Comparison of ENCODE assay signal across 1 cellular context in the genomic region with DNA sequence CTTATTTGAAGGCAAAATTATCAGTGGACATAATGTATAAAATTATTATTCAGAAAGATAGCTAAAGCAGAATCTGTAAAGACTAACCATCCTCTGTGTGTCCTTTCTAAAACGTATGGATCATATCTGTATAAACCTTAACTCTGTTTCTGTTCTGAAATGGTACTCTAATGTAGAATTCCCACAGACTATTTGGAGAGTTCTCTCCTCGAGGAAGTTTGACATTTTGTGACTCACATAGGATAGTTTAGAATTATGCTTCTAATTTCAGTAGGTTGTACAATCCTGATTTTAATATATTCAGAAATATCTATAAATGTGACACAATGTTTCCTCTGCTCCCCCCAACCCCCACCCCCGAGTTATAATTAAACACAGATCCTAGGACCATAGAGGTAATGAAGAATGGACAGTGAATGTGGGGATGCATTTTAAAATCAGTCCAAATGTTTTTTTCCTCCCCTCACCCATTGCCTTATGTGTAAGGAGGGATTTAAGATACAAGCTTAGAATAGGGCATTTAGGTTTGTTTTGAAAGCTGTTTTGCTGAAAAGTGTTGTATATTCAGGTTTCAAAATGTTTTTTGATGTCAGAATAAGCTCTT.
TF ChIP-seq lines count a peak whose summit lies in the region.

No MANE protein-coding gene starts in this region.

TF ChIP-seq in GM23338, 12 proteins besides CTCF, POLR2A, EP300 and RAD21 (continued from another document):
- TF ChIP-seq, protein P1, sequence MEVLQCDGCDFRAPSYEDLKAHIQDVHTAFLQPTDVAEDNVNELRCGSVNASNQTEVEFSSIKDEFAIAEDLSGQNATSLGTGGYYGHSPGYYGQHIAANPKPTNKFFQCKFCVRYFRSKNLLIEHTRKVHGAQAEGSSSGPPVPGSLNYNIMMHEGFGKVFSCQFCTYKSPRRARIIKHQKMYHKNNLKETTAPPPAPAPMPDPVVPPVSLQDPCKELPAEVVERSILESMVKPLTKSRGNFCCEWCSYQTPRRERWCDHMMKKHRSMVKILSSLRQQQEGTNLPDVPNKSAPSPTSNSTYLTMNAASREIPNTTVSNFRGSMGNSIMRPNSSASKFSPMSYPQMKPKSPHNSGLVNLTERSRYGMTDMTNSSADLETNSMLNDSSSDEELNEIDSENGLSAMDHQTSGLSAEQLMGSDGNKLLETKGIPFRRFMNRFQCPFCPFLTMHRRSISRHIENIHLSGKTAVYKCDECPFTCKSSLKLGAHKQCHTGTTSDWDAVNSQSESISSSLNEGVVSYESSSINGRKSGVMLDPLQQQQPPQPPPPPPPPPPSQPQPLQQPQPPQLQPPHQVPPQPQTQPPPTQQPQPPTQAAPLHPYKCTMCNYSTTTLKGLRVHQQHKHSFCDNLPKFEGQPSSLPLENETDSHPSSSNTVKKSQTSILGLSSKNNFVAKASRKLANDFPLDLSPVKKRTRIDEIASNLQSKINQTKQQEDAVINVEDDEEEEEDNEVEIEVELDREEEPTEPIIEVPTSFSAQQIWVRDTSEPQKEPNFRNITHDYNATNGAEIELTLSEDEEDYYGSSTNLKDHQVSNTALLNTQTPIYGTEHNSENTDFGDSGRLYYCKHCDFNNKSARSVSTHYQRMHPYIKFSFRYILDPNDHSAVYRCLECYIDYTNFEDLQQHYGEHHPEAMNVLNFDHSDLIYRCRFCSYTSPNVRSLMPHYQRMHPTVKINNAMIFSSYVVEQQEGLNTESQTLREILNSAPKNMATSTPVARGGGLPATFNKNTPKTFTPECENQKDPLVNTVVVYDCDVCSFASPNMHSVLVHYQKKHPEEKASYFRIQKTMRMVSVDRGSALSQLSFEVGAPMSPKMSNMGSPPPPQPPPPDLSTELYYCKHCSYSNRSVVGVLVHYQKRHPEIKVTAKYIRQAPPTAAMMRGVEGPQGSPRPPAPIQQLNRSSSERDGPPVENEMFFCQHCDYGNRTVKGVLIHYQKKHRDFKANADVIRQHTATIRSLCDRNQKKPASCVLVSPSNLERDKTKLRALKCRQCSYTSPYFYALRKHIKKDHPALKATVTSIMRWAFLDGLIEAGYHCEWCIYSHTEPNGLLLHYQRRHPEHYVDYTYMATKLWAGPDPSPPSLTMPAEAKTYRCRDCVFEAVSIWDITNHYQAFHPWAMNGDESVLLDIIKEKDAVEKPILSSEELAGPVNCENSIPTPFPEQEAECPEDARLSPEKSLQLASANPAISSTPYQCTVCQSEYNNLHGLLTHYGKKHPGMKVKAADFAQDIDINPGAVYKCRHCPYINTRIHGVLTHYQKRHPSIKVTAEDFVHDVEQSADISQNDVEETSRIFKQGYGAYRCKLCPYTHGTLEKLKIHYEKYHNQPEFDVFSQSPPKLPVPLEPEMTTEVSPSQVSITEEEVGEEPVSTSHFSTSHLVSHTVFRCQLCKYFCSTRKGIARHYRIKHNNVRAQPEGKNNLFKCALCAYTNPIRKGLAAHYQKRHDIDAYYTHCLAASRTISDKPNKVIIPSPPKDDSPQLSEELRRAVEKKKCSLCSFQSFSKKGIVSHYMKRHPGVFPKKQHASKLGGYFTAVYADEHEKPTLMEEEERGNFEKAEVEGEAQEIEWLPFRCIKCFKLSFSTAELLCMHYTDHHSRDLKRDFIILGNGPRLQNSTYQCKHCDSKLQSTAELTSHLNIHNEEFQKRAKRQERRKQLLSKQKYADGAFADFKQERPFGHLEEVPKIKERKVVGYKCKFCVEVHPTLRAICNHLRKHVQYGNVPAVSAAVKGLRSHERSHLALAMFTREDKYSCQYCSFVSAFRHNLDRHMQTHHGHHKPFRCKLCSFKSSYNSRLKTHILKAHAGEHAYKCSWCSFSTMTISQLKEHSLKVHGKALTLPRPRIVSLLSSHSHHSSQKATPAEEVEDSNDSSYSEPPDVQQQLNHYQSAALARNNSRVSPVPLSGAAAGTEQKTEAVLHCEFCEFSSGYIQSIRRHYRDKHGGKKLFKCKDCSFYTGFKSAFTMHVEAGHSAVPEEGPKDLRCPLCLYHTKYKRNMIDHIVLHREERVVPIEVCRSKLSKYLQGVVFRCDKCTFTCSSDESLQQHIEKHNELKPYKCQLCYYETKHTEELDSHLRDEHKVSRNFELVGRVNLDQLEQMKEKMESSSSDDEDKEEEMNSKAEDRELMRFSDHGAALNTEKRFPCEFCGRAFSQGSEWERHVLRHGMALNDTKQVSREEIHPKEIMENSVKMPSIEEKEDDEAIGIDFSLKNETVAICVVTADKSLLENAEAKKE (CRISPR knock-in tag; IDR thresholded peaks at IDR 0.05): no peak
- no peak for TF ChIP-seq ZNF114 (CRISPR knock-in tag; IDR thresholded peaks at IDR 0.05)
